1 cellular context compared by ENCODE assay signal in the genomic region with DNA sequence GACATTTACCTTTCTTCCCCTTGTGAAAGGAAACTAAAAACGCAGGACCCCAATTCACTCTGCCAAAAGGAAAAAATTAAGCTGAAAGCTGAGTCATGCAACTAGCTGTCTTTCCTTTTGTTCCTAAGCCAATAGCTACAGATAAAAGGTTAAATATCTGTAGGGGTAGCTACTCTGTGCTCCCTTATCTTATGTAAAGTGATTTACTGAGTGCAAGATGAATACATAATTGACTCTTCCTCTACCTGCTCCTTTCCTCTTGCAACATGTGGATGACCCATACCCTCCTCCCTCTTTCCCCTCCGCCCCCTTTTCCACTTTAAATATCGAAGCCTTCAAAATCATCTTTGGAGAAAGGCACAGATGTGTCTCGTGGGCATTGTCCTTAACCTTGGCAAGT.
TF ChIP-seq lines count a peak whose summit lies in the region.

No MANE protein-coding gene starts in this region.

TF ChIP-seq in WTC11, 78 proteins besides CTCF, POLR2A, EP300 and RAD21 (continued from another document):
- TF ChIP-seq, protein P1, sequence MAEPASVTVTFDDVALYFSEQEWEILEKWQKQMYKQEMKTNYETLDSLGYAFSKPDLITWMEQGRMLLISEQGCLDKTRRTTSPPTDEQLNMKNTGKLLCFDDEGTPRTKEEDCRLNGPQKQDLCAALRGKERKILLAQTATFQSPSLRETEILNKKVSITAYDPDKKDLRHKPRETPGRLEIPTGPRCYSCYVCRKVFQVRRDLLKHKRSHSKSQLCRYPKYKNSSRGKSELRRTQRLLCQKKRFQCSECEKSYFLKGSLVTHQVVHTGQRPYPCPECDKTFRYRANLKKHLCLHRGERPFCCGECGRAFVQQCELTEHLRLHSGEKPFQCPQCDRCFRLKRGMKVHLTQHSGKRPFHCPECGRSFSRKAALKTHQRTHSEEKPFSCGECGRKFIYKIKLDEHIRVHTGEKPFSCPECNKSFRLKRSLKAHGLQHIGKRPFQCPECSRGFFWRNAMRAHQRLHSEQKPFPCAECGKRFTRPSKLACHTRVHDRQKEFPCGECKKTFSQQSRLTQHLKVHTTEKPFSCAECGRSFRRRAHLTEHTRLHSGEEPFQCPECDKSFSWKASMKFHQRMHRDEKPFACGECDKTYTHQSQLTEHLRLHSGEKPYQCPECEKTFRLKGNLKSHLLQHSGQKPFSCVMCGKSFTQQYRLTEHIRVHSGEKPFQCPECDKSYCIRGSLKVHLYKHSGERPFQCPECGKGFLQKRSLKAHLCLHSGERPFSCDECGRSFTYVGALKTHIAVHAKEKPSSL (CRISPR knock-in tag; conservative IDR thresholded peaks at IDR 0.05), result no peak
- TF ChIP-seq, protein P2, sequence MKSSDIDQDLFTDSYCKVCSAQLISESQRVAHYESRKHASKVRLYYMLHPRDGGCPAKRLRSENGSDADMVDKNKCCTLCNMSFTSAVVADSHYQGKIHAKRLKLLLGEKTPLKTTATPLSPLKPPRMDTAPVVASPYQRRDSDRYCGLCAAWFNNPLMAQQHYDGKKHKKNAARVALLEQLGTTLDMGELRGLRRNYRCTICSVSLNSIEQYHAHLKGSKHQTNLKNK (CRISPR knock-in tag; IDR thresholded peaks at IDR 0.05), result no peak
- no peak for TF ChIP-seq TEAD4 (CRISPR knock-in tag; IDR thresholded peaks at IDR 0.05)
- TF ChIP-seq ETV6 (CRISPR knock-in tag; IDR thresholded peaks at IDR 0.05), result no peak
- TF ChIP-seq FOXK1 (CRISPR knock-in tag; IDR thresholded peaks at IDR 0.05), result no peak
